Comparison of ENCODE assay signal across 8 cellular contexts in the genomic region with DNA sequence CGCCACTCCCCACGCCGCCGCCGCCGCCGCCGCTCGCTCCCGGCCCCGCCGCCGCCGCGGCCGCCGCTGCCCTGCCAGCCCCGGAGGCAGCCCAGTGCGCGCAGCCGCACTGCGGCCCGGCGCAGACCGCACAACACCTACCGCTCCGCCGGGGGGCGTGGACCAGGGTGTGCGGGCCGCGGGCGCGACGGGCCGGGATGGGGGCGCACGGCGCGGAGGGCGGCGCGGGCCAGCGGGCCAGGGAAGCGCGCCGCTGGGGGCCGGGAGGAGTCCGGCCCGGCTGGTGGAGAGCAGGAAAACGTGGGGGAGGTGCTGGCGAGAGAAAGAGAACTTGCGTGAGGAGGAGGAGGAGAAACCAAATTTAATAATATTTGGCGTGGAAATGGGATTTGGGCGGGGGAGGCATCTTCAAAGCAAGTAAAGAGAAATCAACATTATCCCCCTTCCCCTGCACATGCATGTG. TPM values are rescaled to one million over a fixed set of nuclear protein-coding genes. Genes with fewer than 3 reads are reported as not detected.
DNase-seq lines count a peak whose midpoint lies in the region; ATAC-seq and TF ChIP-seq lines count a peak whose summit lies in the region.

A gene (minus strand): TSS at position 106 of the 463 bp plus-strand sequence. CDS start 594 bp downstream, outside the sequence.

- TF ChIP-seq EP300 in Ishikawa (IDR thresholded peaks at IDR 0.05; ENCODE audit: borderline replicate concordance) = no peak

- H3K27ac Mint-ChIP-seq in Calu3 (ENCODE audit: unreplicated experiment) (peak within 1 kb of the TSS; percentile 78), glutamatergic neuron (ENCODE audit: unreplicated experiment) (peak within 1 kb of the TSS; percentile 95)
- H3K27ac Mint-ChIP-seq in activated naive CD4-positive, alpha-beta T cell treated with anti-CD3 and anti-CD28 coated beads, Interleukin-2, amount 50 U/mL, for 24 hours = peak within 1 kb of the TSS; percentile 90

- peak; percentile 45 for ATAC-seq in GM21390 (IDR thresholded peaks at IDR 0.05; ENCODE audit: unreplicated experiment)

- H3K27ac ChIP-seq in SK-N-MC (peak within 1 kb of the TSS; percentile 61; the same call in 1 of the 2 replicates), osteoblast (ENCODE audit: low read depth, low read length) (peak within 1 kb of the TSS; percentile 42), thymus (ENCODE audit: low read depth) (peak within 1 kb of the TSS; percentile 94)

- H3K4me1 Mint-ChIP-seq in Calu3 (ENCODE audit: low read depth, unreplicated experiment) = peaks cover 38% of the 10 kb centered on the region
- H3K4me1 Mint-ChIP-seq in activated naive CD4-positive, alpha-beta T cell treated with anti-CD3 and anti-CD28 coated beads, Interleukin-2, amount 50 U/mL, for 24 hours = peaks cover 50% of the 10 kb centered on the region
- peaks cover 15% of the 10 kb centered on the region for H3K4me1 Mint-ChIP-seq in glutamatergic neuron (ENCODE audit: low read depth, unreplicated experiment)

- peaks cover 25% of the 10 kb centered on the region for H3K36me3 Mint-ChIP-seq in Calu3 (ENCODE audit: insufficient read depth, unreplicated experiment)
- H3K36me3 Mint-ChIP-seq in activated naive CD4-positive, alpha-beta T cell treated with anti-CD3 and anti-CD28 coated beads, Interleukin-2, amount 50 U/mL, for 24 hours = peaks cover 3% of the 10 kb centered on the region
- no peaks in the 10 kb centered on the region for H3K36me3 Mint-ChIP-seq in glutamatergic neuron (ENCODE audit: unreplicated experiment)

- BruUV-seq in Calu3 (replicated peaks; lab: Mats Ljungman, UMichigan) = no TSS peak

- H3K27me3 Mint-ChIP-seq in Calu3 (ENCODE audit: unreplicated experiment) (no peaks in the 10 kb centered on the region), glutamatergic neuron (ENCODE audit: unreplicated experiment) (peaks cover 8% of the 10 kb centered on the region)
- no peaks in the 10 kb centered on the region for H3K27me3 Mint-ChIP-seq in activated naive CD4-positive, alpha-beta T cell treated with anti-CD3 and anti-CD28 coated beads, Interleukin-2, amount 50 U/mL, for 24 hours

- H3K27me3 ChIP-seq in osteoblast (ENCODE audit: insufficient read depth, low read length) = no peaks in the 10 kb centered on the region
- no peaks in the 10 kb centered on the region for H3K27me3 ChIP-seq in thymus (ENCODE audit: control insufficient read depth, insufficient read depth)

- H3K9ac ChIP-seq in SK-N-MC (ENCODE audit: insufficient read length) = peak within 1 kb of the TSS; percentile 79

- H3K79me2 ChIP-seq in osteoblast (ENCODE audit: insufficient read depth, low read length) = peaks cover 53% of the 10 kb centered on the region

- no peaks in the 10 kb centered on the region for H4K20me1 ChIP-seq in osteoblast (ENCODE audit: insufficient read depth, low read length)

- H3K4me3 Mint-ChIP-seq in Calu3 (ENCODE audit: low read depth, unreplicated experiment) = peak within 1 kb of the TSS; percentile 87
- H3K4me3 Mint-ChIP-seq in activated naive CD4-positive, alpha-beta T cell treated with anti-CD3 and anti-CD28 coated beads, Interleukin-2, amount 50 U/mL, for 24 hours = peak within 1 kb of the TSS; percentile 93
- H3K4me3 Mint-ChIP-seq in glutamatergic neuron (ENCODE audit: unreplicated experiment) = peak within 1 kb of the TSS; percentile 99

- H3K9me3 Mint-ChIP-seq in Calu3 (ENCODE audit: low read depth, unreplicated experiment) (no peaks in the 10 kb centered on the region), glutamatergic neuron (ENCODE audit: unreplicated experiment) (peaks cover 8% of the 10 kb centered on the region)
- H3K9me3 Mint-ChIP-seq in activated naive CD4-positive, alpha-beta T cell treated with anti-CD3 and anti-CD28 coated beads, Interleukin-2, amount 50 U/mL, for 24 hours = no peaks in the 10 kb centered on the region

- peak within 1 kb of the TSS; percentile 90 for H2AFZ ChIP-seq in osteoblast (ENCODE audit: low read length)

- under 1% methylated on average over 55 of the region's 55 CpGs for WGBS in thymus

- H3K4me3 ChIP-seq in SK-N-MC (peak within 1 kb of the TSS; percentile 90), osteoblast (ENCODE audit: insufficient read depth, low read length) (peak within 1 kb of the TSS; percentile 82), thymus (ENCODE audit: low read length) (peak within 1 kb of the TSS; percentile 95)

- CTCF ChIA-PET in Calu3 (lab: Charles Lee) = interaction anchor here (0.6 kb wide), 1 partner anchor 63 kb away, joined by 3 read pairs; no protein-coding TSS in a partner anchor

- DNase-seq in Calu3 = peak; percentile 92
- DNase-seq in SK-N-MC (ENCODE audit: low read depth, low spot score) = no peak
- DNase-seq in glutamatergic neuron = peak; percentile 87
- DNase-seq in osteoblast (ENCODE audit: insufficient read length, low spot score, missing footprints) = peak; percentile 98

- peak within 1 kb of the TSS; percentile 93 for H3K4me2 ChIP-seq in osteoblast (ENCODE audit: insufficient read depth, low read length)

- no peaks in the 10 kb centered on the region for H3K9me3 ChIP-seq in SK-N-MC (ENCODE audit: low read depth, low read length)
- no peaks in the 10 kb centered on the region for H3K9me3 ChIP-seq in osteoblast (ENCODE audit: low read depth, low read length)
- H3K9me3 ChIP-seq in thymus (ENCODE audit: control insufficient read depth) = no peaks in the 10 kb centered on the region

- no peak for TF ChIP-seq RAD21 in Ishikawa (IDR thresholded peaks at IDR 0.05; ENCODE audit: low read depth)

- intact Hi-C loops in Calu3 (cut with micrococcal nuclease; ENCODE audit: unreplicated experiment) = loop anchor here (2.0 to 5.0 kb wide), 2 partner anchors 123 to 201 kb away; a partner anchor contains a TSS

- H3K4me1 ChIP-seq in osteoblast (ENCODE audit: insufficient read depth, low read length) (peaks cover 9% of the 10 kb centered on the region), thymus (ENCODE audit: control insufficient read depth, insufficient read depth, low read length) (peaks cover 16% of the 10 kb centered on the region)

- H3K36me3 ChIP-seq in SK-N-MC (ENCODE audit: insufficient read depth, low read length) = 0 out of 2 replicates have a peak, but pooled peaks cover 3% of the 10 kb centered on the region
- H3K36me3 ChIP-seq in osteoblast (ENCODE audit: insufficient read depth, low read length) = no peaks in the 10 kb centered on the region
- no peaks in the 10 kb centered on the region for H3K36me3 ChIP-seq in thymus (ENCODE audit: control insufficient read depth, insufficient read depth)

- TF ChIP-seq CTCF in Calu3 (IDR thresholded peaks at IDR 0.05; ENCODE audit: unreplicated experiment) (no peak), glutamatergic neuron (IDR thresholded peaks at IDR 0.05; ENCODE audit: partially characterized antibody, unreplicated experiment) (no peak), osteoblast (IDR thresholded peaks at IDR 0.05; ENCODE audit: extremely low read depth, low read depth, low read length) (no peak)

TF ChIP-seq in Ishikawa, 13 proteins besides CTCF, POLR2A, EP300 and RAD21:
- TF ChIP-seq YY1 (IDR thresholded peaks at IDR 0.05; ENCODE audit: low read depth) = no peak
- 0 out of 2 replicates have a peak, but pooled peaks have one; percentile 8 for TF ChIP-seq EGR1 (IDR thresholded peaks at IDR 0.05)

RNA-seq across cellular contexts. Expression of the gene that starts here (rescaled TPM):
- total RNA-seq in Calu3 (2022) (28.3 and 31.4 TPM in 2 replicates), glutamatergic neuron (ENCODE audit: unreplicated experiment) (34.1 TPM), osteoblast (7.6 and 8.5 TPM in 2 replicates)
- polyA plus RNA-seq in thymus = 5.9 TPM

Comparison
In these comparisons a context has a peak if more than half of its experiments do, and no peak if none do; other contexts are left out.
1. H3K27ac ChIP-seq: peak in every context shown above with its lines; median percentile 94 in thymus; 61 in SK-N-MC; 42 in osteoblast.